ENCODE assay signal across 28 cellular contexts in genomic region chr5:115773010-115773580, GRCh38. TPM values are rescaled to one million over a fixed set of nuclear protein-coding genes. Genes with fewer than 3 reads are reported as not detected.
DNase-seq lines count a peak whose midpoint lies in the region; ATAC-seq, FAIRE-seq and TF ChIP-seq lines count a peak whose summit lies in the region.
"Had no signal": no experiment of that assay in that cellular context is flagged by ENCODE, and none has a peak within 500 bp of the region (broad histone marks: within the 10 kb centered on the region; RNA-seq: fewer than 3 reads in every experiment).

No MANE protein-coding gene starts in this region.

- TF ChIP-seq POLR2A in HepG2 (IDR thresholded peaks at IDR 0.05; ENCODE audit: insufficient read depth in 1 of 2, low read depth in 2 of 2, low read length in 2 of 2): no peak
- no peak for TF ChIP-seq POLR2A in right lobe of liver (IDR thresholded peaks at IDR 0.05)
- no peak for TF ChIP-seq POLR2A in gastroesophageal sphincter (IDR thresholded peaks at IDR 0.05)

- H3K4me3 Mint-ChIP-seq in nephron: peak overlapping the region in 1 of 3 experiments; percentile 20
- H3K4me3 Mint-ChIP-seq: activated CD4-positive, alpha-beta T cell treated with anti-CD3 and anti-CD28 coated beads, Interleukin-2, amount 10 ng/mL, durations not matched to agents 7 days and 5 days; naive B cell had no signal

- H3K4me1 Mint-ChIP-seq in nephron: peaks cover 43% of the 10 kb centered on the region
- H3K4me1 Mint-ChIP-seq: activated CD4-positive, alpha-beta T cell treated with anti-CD3 and anti-CD28 coated beads, Interleukin-2, amount 10 ng/mL, durations not matched to agents 7 days and 5 days; naive B cell had no signal

- CTCF ChIA-PET in HepG2 (lab: Yijun Ruan, JAX; ENCODE audit: low intra/inter-chr PET ratio, low total read pairs): no interaction called here

- H3K36me3 Mint-ChIP-seq in nephron (ENCODE audit: low read depth): no peaks in the 10 kb centered on the region
- H3K36me3 Mint-ChIP-seq: naive B cell had no signal

- H3K9me3 ChIP-seq in HepG2 (ENCODE audit: low read length) (no peaks in the 10 kb centered on the region), right lobe of liver (no peaks in the 10 kb centered on the region), heart right ventricle (no peaks in the 10 kb centered on the region), aorta (ENCODE audit: control insufficient read depth, low read length) (no peaks in the 10 kb centered on the region), gastroesophageal sphincter (no peaks in the 10 kb centered on the region)
- H3K9me3 ChIP-seq: gastrocnemius medialis, psoas muscle had no signal

- peak overlapping the region; percentile 64 to 87 (median 68) for H3K27ac Mint-ChIP-seq in nephron
- H3K27ac Mint-ChIP-seq: activated CD4-positive, alpha-beta T cell treated with anti-CD3 and anti-CD28 coated beads, Interleukin-2, amount 10 ng/mL, durations not matched to agents 7 days and 5 days; naive B cell had no signal

- no peak overlapping the region for H3K9ac ChIP-seq in HepG2 (ENCODE audit: insufficient read depth, low read depth, low read length)

- no peaks in the 10 kb centered on the region for H3K27me3 ChIP-seq in HepG2 (ENCODE audit: control insufficient read depth in 1 of 2, insufficient read depth in 2 of 2, low read length in 2 of 2)
- no peaks in the 10 kb centered on the region for H3K27me3 ChIP-seq in right lobe of liver
- no peaks in the 10 kb centered on the region for H3K27me3 ChIP-seq in heart right ventricle
- H3K27me3 ChIP-seq in aorta (ENCODE audit: control insufficient read depth in 1 of 2, insufficient read depth in 2 of 2, low read length in 1 of 2): no peaks in the 10 kb centered on the region
- no peaks in the 10 kb centered on the region for H3K27me3 ChIP-seq in gastroesophageal sphincter
- H3K27me3 ChIP-seq: gastrocnemius medialis had no signal

- no peaks in the 10 kb centered on the region for H3K9me3 Mint-ChIP-seq in nephron
- H3K9me3 Mint-ChIP-seq: activated CD4-positive, alpha-beta T cell treated with anti-CD3 and anti-CD28 coated beads, Interleukin-2, amount 10 ng/mL, durations not matched to agents 7 days and 5 days; naive B cell had no signal

- H3K36me3 ChIP-seq in HepG2 (replicated peaks in 1 of 2; ENCODE audit: control insufficient read depth in 1 of 2, insufficient read depth in 2 of 2, low read length in 2 of 2) (no peaks in the 10 kb centered on the region), right lobe of liver (no peaks in the 10 kb centered on the region), heart right ventricle (no peaks in the 10 kb centered on the region), aorta (ENCODE audit: control insufficient read depth in 1 of 2, insufficient read depth in 2 of 2, low read length in 1 of 2) (no peaks in the 10 kb centered on the region), gastroesophageal sphincter (no peaks in the 10 kb centered on the region)
- H3K36me3 ChIP-seq: gastrocnemius medialis, WERI-Rb-1 had no signal

- FAIRE-seq in HepG2 (lab: Jason Lieb, UNC): no peak
- FAIRE-seq: A204.1, astrocyte, GM12892, small intestine had no signal

- H3K27ac ChIP-seq in HepG2 (ENCODE audit: extremely low read length, insufficient read depth, low read length): no peak overlapping the region
- no peak overlapping the region for H3K27ac ChIP-seq in right lobe of liver
- peak overlapping the region in 6 of 10 donors; percentile 8 to 50 (median 25) for H3K27ac ChIP-seq in heart right ventricle
- H3K27ac ChIP-seq in aorta (ENCODE audit: low read depth in 1 of 2, low read length in 2 of 2): no peak overlapping the region
- no peak overlapping the region for H3K27ac ChIP-seq in gastroesophageal sphincter
- H3K27ac ChIP-seq: psoas muscle, WERI-Rb-1 had no signal

- peaks cover 3% of the 10 kb centered on the region for H3K27me3 Mint-ChIP-seq in nephron (ENCODE audit: low read depth)

- WGBS in HepG2 (ENCODE audit: low lambda C conversion rate): no CpG with 5 or more reads among the region's 1 CpG
- WGBS in right lobe of liver (ENCODE audit: insufficient coverage, low coverage, low lambda C conversion rate, missing lambda C conversion rate): 80% methylated on average over 1 of the region's 1 CpG
- WGBS in heart right ventricle, 2 donors: 35 to 45% methylated on average over 1 of the region's 1 CpG
- 14 to 17% methylated on average over 1 of the region's 1 CpG for WGBS in aorta, 2 donors
- WGBS in gastroesophageal sphincter (ENCODE audit: low coverage in 1 of 2), 2 donors: 0% methylated on average over 1 of the region's 1 CpG; no CpG with 5 or more reads in 1 of the 2 donors

- in situ Hi-C loops in HepG2 (cut with HindIII; ENCODE audit: extremely low pct_ligation_motif_present, low pct_unique_long_range_greater_than_20kb): no loop called here

- TF ChIP-seq EP300 in HepG2 (IDR thresholded peaks at IDR 0.05; ENCODE audit: low read depth in 2 of 2, low read length in 2 of 2): no peak
- TF ChIP-seq EP300 in HepG2 (CRISPR knock-in tag; IDR thresholded peaks at IDR 0.05; ENCODE audit: borderline replicate concordance): no peak
- no peak for TF ChIP-seq EP300 in gastroesophageal sphincter (IDR thresholded peaks at IDR 0.05)

- DNase-seq in HepG2 (ENCODE audit: low spot score) (no peak), right lobe of liver (no peak), heart right ventricle (peak in 1 of 2 donors; percentile 44), aorta (no peak), activated gamma-delta T cell treated with Interleukin-2 at 50 U/mL for 16 hours (no peak)
- no peak for DNase-seq in activated CD4-positive, CD25-positive, alpha-beta regulatory T cell treated with anti-CD3 and anti-CD28 coated beads, Interleukin-2, amount 50 U/mL, for 72 hours
- DNase-seq: activated CD4-positive, alpha-beta T cell treated with anti-CD3 and anti-CD28 coated beads, Interleukin-2, amount 10 ng/mL, durations not matched to agents 7 days and 5 days; central memory CD4-positive, alpha-beta T cell; gastrocnemius medialis; hypothalamus; IMR-90; naive B cell; NCI-H1436 treated with DMSO at 0.1 percent for 48 hours; NCI-H2107; NCI-H446; occipital lobe; psoas muscle; small intestine; stimulated activated CD4-positive, alpha-beta T cell treated with anti-CD3 and anti-CD28 coated beads, Interleukin-1b, Interleukin-23, amount 100 ng/mL, for 48 hours; stimulated activated naive CD8-positive, alpha-beta T cell treated with anti-CD3 and anti-CD28 coated beads, Interleukin-15, Interleukin-2, amounts not matched to agents 100 U/mL and 50 U/mL, for 24 hours; WERI-Rb-1 had no signal

- no peak overlapping the region for H3K4me2 ChIP-seq in HepG2 (ENCODE audit: low read depth, low read length)

- no peaks in the 10 kb centered on the region for H3K79me2 ChIP-seq in HepG2 (ENCODE audit: insufficient read depth, low read length)

- no peak overlapping the region for H3K4me3 ChIP-seq in HepG2 (replicated peaks in 1 of 3; ENCODE audit: insufficient read depth in 1 of 3, low read depth in 2 of 3, low read length in 3 of 3)
- H3K4me3 ChIP-seq in right lobe of liver: no peak overlapping the region
- H3K4me3 ChIP-seq in heart right ventricle: no peak overlapping the region
- H3K4me3 ChIP-seq in aorta (ENCODE audit: low read length in 2 of 2): no peak overlapping the region
- no peak overlapping the region for H3K4me3 ChIP-seq in gastroesophageal sphincter
- H3K4me3 ChIP-seq: gastrocnemius medialis, psoas muscle had no signal

- no peak overlapping the region for H2AFZ ChIP-seq in HepG2 (ENCODE audit: low read length)

- BruUV-seq in HepG2 (replicated peaks; lab: Mats Ljungman, UMichigan): no TSS peak

- intact Hi-C loops in HepG2 (cut with micrococcal nuclease; ENCODE audit: unreplicated experiment) (no loop called here), right lobe of liver (cut with DNase I) (no loop called here), heart right ventricle (cut with DNase I) (no loop called here), aorta (cut with DNase I) (no loop called here)

- POLR2A ChIA-PET in HepG2 (lab: Yijun Ruan, JAX): no interaction called here

- H3K4me1 ChIP-seq in HepG2 (ENCODE audit: insufficient read depth, low read length) (no peaks in the 10 kb centered on the region), right lobe of liver (no peaks in the 10 kb centered on the region), heart right ventricle (peaks cover 0 to 31% (median 14%) of the 10 kb centered on the region in 9 donors), aorta (ENCODE audit: control insufficient read depth in 1 of 2, insufficient read depth in 2 of 2, low read length in 2 of 2) (no peaks in the 10 kb centered on the region), gastroesophageal sphincter (no peaks in the 10 kb centered on the region)
- H3K4me1 ChIP-seq: psoas muscle had no signal

- no peak for TF ChIP-seq RAD21 in HepG2 (CRISPR knock-in tag; IDR thresholded peaks at IDR 0.05)

- no peaks in the 10 kb centered on the region for H4K20me1 ChIP-seq in HepG2 (ENCODE audit: insufficient read depth, low read length)

- TF ChIP-seq CTCF in HepG2 (CRISPR knock-in tag; IDR thresholded peaks at IDR 0.05) (no peak), right lobe of liver (IDR thresholded peaks at IDR 0.05) (no peak), heart right ventricle (IDR thresholded peaks at IDR 0.05) (no peak), nephron (IDR thresholded peaks at IDR 0.05; ENCODE audit: unreplicated experiment in 3 of 3) (no peak), gastroesophageal sphincter (IDR thresholded peaks at IDR 0.05) (no peak)

- peak; percentile 68 for ATAC-seq in HepG2
- ATAC-seq in right lobe of liver: no peak
- ATAC-seq in heart right ventricle: peak in 7 of 8 donors; percentile 66 to 87 (median 79)
- peak; percentile 42 for ATAC-seq in aorta (ENCODE audit: low FRiP score)
- no peak for ATAC-seq in gastroesophageal sphincter
- ATAC-seq: gastrocnemius medialis; left lobe of liver; stimulated activated naive CD8-positive, alpha-beta T cell treated with anti-CD3 and anti-CD28 coated beads, Interleukin-15, Interleukin-2, amounts not matched to agents 100 U/mL and 50 U/mL, for 24 hours had no signal

RNA-seq across cellular contexts. Expression of gene CDO1, which starts 43.4 kb away (rescaled TPM):
- 4.4 and 5.3 TPM in 2 replicates for total RNA-seq in HepG2 (2016; rRNA removed; fragmentation: Illumina TruSeq; extraction: Trizol)
- total RNA-seq in HepG2 (2016; cell fraction: cytosol; rRNA removed; fragmentation: Illumina TruSeq; extraction: Trizol; ENCODE audit: low read depth): 1.1 and 1.3 TPM in 2 replicates
- 4.2 and 5.4 TPM in 2 replicates for total RNA-seq in HepG2 (2016; cell fraction: insoluble cytoplasmic fraction; rRNA removed; fragmentation: Illumina TruSeq; extraction: Trizol)
- total RNA-seq in HepG2 (2016; cell fraction: membrane; rRNA removed; fragmentation: Illumina TruSeq; extraction: Trizol): 1.9 and 2.0 TPM in 2 replicates
- 1.9 and 2.3 TPM in 2 replicates for total RNA-seq in HepG2 (2016; cell fraction: nucleus; rRNA removed; fragmentation: Illumina TruSeq; extraction: Trizol)
- 3.2 and 5.2 TPM in 2 replicates for polyA plus RNA-seq in HepG2 (2011; rRNA removed)
- polyA plus RNA-seq in HepG2 (2011; cell fraction: cytosol; rRNA removed): 3.4 and 3.6 TPM in 2 replicates
- polyA plus RNA-seq in HepG2 (2011; cell fraction: nucleus; rRNA removed): 6.3 and 8.9 TPM in 2 replicates
- 3.0 and 4.8 TPM in 2 replicates for polyA plus RNA-seq in HepG2 (2012)
- polyA plus RNA-seq in HepG2 (2016; cell fraction: cytosol; fragmentation: Illumina TruSeq; extraction: Trizol; ENCODE audit: low read depth): 0.44 and 0.78 TPM in 2 replicates
- polyA plus RNA-seq in HepG2 (2016; cell fraction: insoluble cytoplasmic fraction; fragmentation: Illumina TruSeq; extraction: Trizol; ENCODE audit: low read depth): 4.7 and 5.5 TPM in 2 replicates
- polyA plus RNA-seq in HepG2 (2016; cell fraction: membrane; fragmentation: Illumina TruSeq; extraction: Trizol; ENCODE audit: low read depth): 1.2 and 1.8 TPM in 2 replicates
- polyA plus RNA-seq in HepG2 (2016; cell fraction: nucleus; fragmentation: Illumina TruSeq; extraction: Trizol; ENCODE audit: insufficient read depth, low read depth): 2.7 and 4.5 TPM in 2 replicates
- polyA minus RNA-seq in HepG2 (2011; rRNA and poly(A)+ RNA removed; ENCODE audit: low replicate concordance): 10.1 TPM in 1 of 2 replicates, not detected in the other
- polyA minus RNA-seq in HepG2 (2011; cell fraction: cytosol; rRNA and poly(A)+ RNA removed): 3.1 and 6.1 TPM in 2 replicates
- polyA minus RNA-seq in HepG2 (2011; cell fraction: nucleus; rRNA and poly(A)+ RNA removed): 5.4 and 9.6 TPM in 2 replicates
- total RNA-seq in right lobe of liver: 100 to 1,000 TPM in 5 of 6 experiments, 10 to 100 TPM in 1; 98.9 to 260 (median 154) TPM
- total RNA-seq in heart right ventricle: 1 to 10 TPM; 2.3 to 6.3 (median 5.0) TPM
- 10 to 100 TPM in 1 of 2 donors, 1 to 10 TPM in 1; 4.7 to 14.8 TPM for polyA plus RNA-seq in heart right ventricle
- 10 to 100 TPM; 11.6 to 27.7 TPM for total RNA-seq in aorta
- polyA plus RNA-seq in aorta: 10 to 100 TPM; 93.9 to 97.9 TPM
- 10 to 100 TPM in 3 of 4 donors, 1 to 10 TPM in 1; 9.7 to 29.9 (median 13.3) TPM for total RNA-seq in gastroesophageal sphincter
- total RNA-seq: activated CD4-positive, alpha-beta T cell treated with anti-CD3 and anti-CD28 coated beads, Interleukin-2, amount 10 ng/mL, durations not matched to agents 7 days and 5 days; G401 had no signal

Comparison
In these comparisons a context has a peak if more than half of its experiments do, and no peak if none do; other contexts are left out.
1. ATAC-seq: peak in HepG2 (single experiment), heart right ventricle (7 of 8) and aorta (single experiment); none in right lobe of liver (0 of 4) and gastroesophageal sphincter (single experiment).
2. H3K27ac ChIP-seq: peak in heart right ventricle (6 of 10); none in HepG2 (single experiment), right lobe of liver (0 of 3), aorta (0 of 2) and gastroesophageal sphincter (0 of 4).